Comparison of ENCODE assay signal across 8 cellular contexts in the genomic region with DNA sequence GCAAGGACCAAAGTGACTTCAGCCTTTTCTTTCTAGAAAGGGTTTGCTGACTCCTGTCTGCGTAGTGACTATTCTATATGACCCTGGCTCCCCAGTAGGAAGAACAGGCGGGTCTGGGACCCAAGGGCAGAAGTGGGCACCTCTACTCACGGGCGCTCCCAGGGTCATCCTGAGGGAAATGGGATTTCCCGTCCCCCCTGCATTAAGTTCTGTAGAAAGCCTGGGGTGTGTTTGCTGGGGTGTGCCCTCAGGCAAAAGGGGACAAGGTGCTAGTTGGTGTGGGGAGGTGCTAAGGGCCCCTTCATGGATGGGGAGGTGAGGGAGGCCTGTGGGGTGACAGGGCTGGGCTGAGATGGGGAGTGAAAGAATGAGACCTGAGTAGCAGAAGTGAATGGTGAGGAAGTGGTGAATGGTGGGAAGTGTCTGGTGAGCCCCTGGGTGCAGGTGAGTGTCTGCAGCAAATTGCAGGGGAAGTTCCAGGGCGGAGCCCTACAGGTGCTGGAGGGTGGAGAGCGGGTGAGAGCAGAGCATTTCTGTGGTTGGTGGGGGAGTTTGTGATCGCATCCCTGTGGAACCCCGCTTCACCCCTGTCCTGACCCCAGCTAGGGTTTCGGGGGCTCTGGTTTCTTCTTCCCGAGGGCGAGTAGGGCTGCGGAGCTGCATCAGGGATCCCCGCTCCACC. TPM values are rescaled to one million over a fixed set of nuclear protein-coding genes. Genes with fewer than 3 reads are reported as not detected.
DNase-seq lines count a peak whose midpoint lies in the region; ATAC-seq and TF ChIP-seq lines count a peak whose summit lies in the region.

No MANE protein-coding gene starts in this region.

- peaks cover 8% of the 10 kb centered on the region for H3K9me3 Mint-ChIP-seq in T-helper 1 cell treated with Interleukin-12 subunit alpha and Interleukin-12 subunit beta and Interleukin-4 antibody, amounts not matched to agents 30 μg/mL and 1 μg/mL, for 36 hours

- H3K4me3 Mint-ChIP-seq in T-helper 1 cell treated with Interleukin-12 subunit alpha and Interleukin-12 subunit beta and Interleukin-4 antibody, amounts not matched to agents 30 μg/mL and 1 μg/mL, for 36 hours: peak overlapping the region; percentile 93

- H3K27me3 Mint-ChIP-seq in T-helper 1 cell treated with Interleukin-12 subunit alpha and Interleukin-12 subunit beta and Interleukin-4 antibody, amounts not matched to agents 30 μg/mL and 1 μg/mL, for 36 hours (ENCODE audit: low read depth): peaks cover 43% of the 10 kb centered on the region

- peaks cover 51% of the 10 kb centered on the region for H3K4me1 Mint-ChIP-seq in T-helper 1 cell treated with Interleukin-12 subunit alpha and Interleukin-12 subunit beta and Interleukin-4 antibody, amounts not matched to agents 30 μg/mL and 1 μg/mL, for 36 hours (ENCODE audit: low read depth)

- TF ChIP-seq CTCF in GM13977 (IDR thresholded peaks at IDR 0.05; ENCODE audit: extremely low read depth, insufficient read depth, missing control alignments) (no peak), esophagus muscularis mucosa (IDR thresholded peaks at IDR 0.05) (no peak)

- ATAC-seq in HG02623 (IDR thresholded peaks at IDR 0.05; ENCODE audit: unreplicated experiment) (peak; percentile 16), GM21360 (IDR thresholded peaks at IDR 0.05; ENCODE audit: unreplicated experiment) (no peak), GM21367 (IDR thresholded peaks at IDR 0.05; ENCODE audit: unreplicated experiment) (no peak)

- H3K9ac ChIP-seq in rectal smooth muscle tissue (ENCODE audit: low read length): no peak overlapping the region

- H3K36me3 Mint-ChIP-seq in T-helper 1 cell treated with Interleukin-12 subunit alpha and Interleukin-12 subunit beta and Interleukin-4 antibody, amounts not matched to agents 30 μg/mL and 1 μg/mL, for 36 hours (ENCODE audit: low read depth): peaks cover 22% of the 10 kb centered on the region

- intact Hi-C loops in esophagus muscularis mucosa (cut with DNase I): loop anchor here (10.0 kb wide), 1 partner anchor 169 kb away; no protein-coding TSS in a partner anchor

- peak overlapping the region; percentile 98 for H3K27ac Mint-ChIP-seq in T-helper 1 cell treated with Interleukin-12 subunit alpha and Interleukin-12 subunit beta and Interleukin-4 antibody, amounts not matched to agents 30 μg/mL and 1 μg/mL, for 36 hours

- 37% methylated on average over 14 of the region's 14 CpGs for WGBS in esophagus muscularis mucosa

- H3K4me3 ChIP-seq in esophagus muscularis mucosa: peak overlapping the region; percentile 62 to 69 (median 64)
- H3K4me3 ChIP-seq in rectal smooth muscle tissue (ENCODE audit: low read length): peak overlapping the region; percentile 61

- H3K27ac ChIP-seq in esophagus muscularis mucosa (replicated peaks in 1 of 4): no peak overlapping the region
- H3K27ac ChIP-seq in rectal smooth muscle tissue (ENCODE audit: low read depth, low read length): no peak overlapping the region

- in situ Hi-C loops in GM13977 (cut with MboI; ENCODE audit: low pct_unique_long_range_greater_than_20kb, low sequenced_read_pairs, unreplicated experiment): loop anchor here (10.0 kb wide), 1 partner anchor 59 kb away; a partner anchor contains a TSS

- no peak for TF ChIP-seq POLR2A in esophagus muscularis mucosa (IDR thresholded peaks at IDR 0.05; ENCODE audit: low read depth)

- no peak for TF ChIP-seq EP300 in esophagus muscularis mucosa (IDR thresholded peaks at IDR 0.05)

- peaks cover 0 to 100% (median 15%) of the 10 kb centered on the region in 4 donors for H3K27me3 ChIP-seq in esophagus muscularis mucosa
- peaks cover 15% of the 10 kb centered on the region for H3K27me3 ChIP-seq in rectal smooth muscle tissue (ENCODE audit: control insufficient read depth, insufficient read depth, low read length)

- DNase-seq in GM13977 (ENCODE audit: low spot score) (peak; percentile 77), esophagus muscularis mucosa (ENCODE audit: extremely low spot score) (no peak), HT-29 (ENCODE audit: low spot score) (no peak)

- H3K9me3 ChIP-seq in esophagus muscularis mucosa: no peaks in the 10 kb centered on the region

- H3K4me1 ChIP-seq in esophagus muscularis mucosa (peaks cover 12 to 19% (median 18%) of the 10 kb centered on the region in 4 donors), rectal smooth muscle tissue (ENCODE audit: control insufficient read depth, insufficient read depth, low read length) (no peaks in the 10 kb centered on the region)

- no peaks in the 10 kb centered on the region for H3K36me3 ChIP-seq in esophagus muscularis mucosa
- H3K36me3 ChIP-seq in rectal smooth muscle tissue (ENCODE audit: control insufficient read depth, insufficient read depth, low read length): no peaks in the 10 kb centered on the region

RNA-seq across cellular contexts. Expression of a gene that starts 21.1 kb away (rescaled TPM):
- not detected for total RNA-seq in esophagus muscularis mucosa
- total RNA-seq in HT-29 (2014; rRNA removed; shearing (Covaris generic)): 1.2 and 1.5 TPM in 2 replicates

RNA-seq across cellular contexts. Expression of a gene that starts 40.5 kb away (rescaled TPM):
- under 1 TPM in 1 of 4 donors, not detected in 3; 0.17 TPM for total RNA-seq in esophagus muscularis mucosa
- total RNA-seq in HT-29 (2014; rRNA removed; shearing (Covaris generic)): 0.13 TPM in 1 of 2 replicates, not detected in the other
